In the genomic region with DNA sequence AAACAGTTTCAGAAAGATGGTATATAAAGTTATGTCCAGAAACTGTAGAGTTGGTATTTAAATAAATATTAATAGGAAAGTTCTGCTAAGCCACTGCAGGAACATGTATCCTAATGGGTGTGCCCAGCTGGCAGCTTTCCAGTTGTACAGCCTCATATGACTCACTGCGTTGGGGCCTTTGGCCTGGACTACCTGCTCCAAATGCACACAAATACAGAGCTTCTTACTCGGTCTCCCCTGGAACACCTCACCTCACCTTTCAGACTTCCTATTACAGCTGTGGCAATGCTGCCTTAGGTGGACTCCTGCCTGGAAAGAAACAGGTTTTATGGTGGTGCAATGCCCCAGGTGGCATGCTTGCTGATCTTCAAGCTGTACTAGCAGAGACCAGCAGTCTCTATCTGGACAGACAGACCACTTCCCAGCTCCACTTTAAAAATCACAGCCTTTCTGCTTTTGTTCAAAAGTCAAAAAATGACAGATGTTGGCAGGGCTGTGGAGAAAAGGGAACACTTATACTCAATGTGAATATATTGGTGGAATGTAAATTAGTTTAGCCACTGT, we compare ENCODE assay signal across 10 cellular contexts.
DNase-seq lines count a peak whose midpoint lies in the region; ATAC-seq and TF ChIP-seq lines count a peak whose summit lies in the region.
"Had no signal": no experiment of that assay in that cellular context is flagged by ENCODE, and none has a peak within 500 bp of the region (broad histone marks: within the 10 kb centered on the region; RNA-seq: fewer than 3 reads in every experiment).

No MANE protein-coding gene starts in this region.

- H3K9me3 ChIP-seq in lung (ENCODE audit: control insufficient read depth in 2 of 2, insufficient read depth in 1 of 2, low read length in 1 of 2), result no peaks in the 10 kb centered on the region

- TF ChIP-seq CTCF in choroid plexus epithelial cell (conservative IDR thresholded peaks at IDR 0.05; ENCODE audit: low read depth, low read length), result no peak
- no peak for TF ChIP-seq CTCF in lung (IDR thresholded peaks at IDR 0.05; ENCODE audit: control extremely low read depth, extremely low read depth)

- H3K4me3 ChIP-seq in choroid plexus epithelial cell (ENCODE audit: low read depth, low read length) (no peak overlapping the region), lung (no peak overlapping the region)

- no peaks in the 10 kb centered on the region for H3K36me3 ChIP-seq in lung (ENCODE audit: control insufficient read depth in 2 of 2, insufficient read depth in 2 of 2, low read length in 2 of 2)

- 36 to 60% methylated on average over 2 of the region's 2 CpGs for WGBS in lung, 2 donors

- peak; percentile 54 for DNase-seq in DMS53 treated with DMSO at 0.1 percent for 48 hours (lab: John Stamatoyannopoulos, UW; ENCODE audit: unreplicated experiment)
- peak; percentile 90 for DNase-seq in NCI-H526 treated with DMSO at 0.1 percent for 48 hours (lab: John Stamatoyannopoulos, UW)
- peak; percentile 50 for DNase-seq in choroid plexus epithelial cell (ENCODE audit: low read depth)
- DNase-seq in lung (ENCODE audit: low spot score), result peak; percentile 78
- DNase-seq in NCI-H1930 (lab: John Stamatoyannopoulos, UW), result no peak
- DNase-seq in NCI-H510A (lab: John Stamatoyannopoulos, UW), result no peak
- DNase-seq in activated naive CD4-positive, alpha-beta T cell (lab: John Stamatoyannopoulos, UW), result no peak
- DNase-seq: effector memory CD4-positive, alpha-beta T cell; naive thymus-derived CD4-positive, alpha-beta T cell had no signal

- ATAC-seq in lung (ENCODE audit: insufficient read depth, low FRiP score) (peak; percentile 76), GM18502 (IDR thresholded peaks at IDR 0.05; ENCODE audit: poor library complexity, unreplicated experiment) (no peak)
- ATAC-seq: naive thymus-derived CD4-positive, alpha-beta T cell had no signal

- H3K27ac ChIP-seq in lung (ENCODE audit: low read depth in 1 of 2, low read length in 1 of 2), result no peak overlapping the region

- H3K4me1 ChIP-seq in lung (ENCODE audit: control insufficient read depth in 2 of 2, insufficient read depth in 2 of 2, low read length in 2 of 2), result no peaks in the 10 kb centered on the region

- no peaks in the 10 kb centered on the region for H3K27me3 ChIP-seq in lung (ENCODE audit: control insufficient read depth, insufficient read depth)

Comparison
In these comparisons a context has a peak if more than half of its experiments do, and no peak if none do; other contexts are left out.
1. DNase-seq: peak in DMS53 treated with DMSO at 0.1 percent for 48 hours (single experiment), NCI-H526 treated with DMSO at 0.1 percent for 48 hours (single experiment), choroid plexus epithelial cell (single experiment) and lung (single experiment); none in NCI-H1930 (0 of 2), NCI-H510A (single experiment) and activated naive CD4-positive, alpha-beta T cell (0 of 4).